ENCODE assay signal across 22 cellular contexts in genomic region chr1:212669600-212669999, GRCh38.
"Had no signal": no experiment of that assay in that cellular context is flagged by ENCODE, and none has a peak within 500 bp of the region (broad histone marks: within the 10 kb centered on the region; RNA-seq: fewer than 3 reads in every experiment).

No MANE protein-coding gene starts in this region.

- H3K9me3 ChIP-seq: body of pancreas, esophagus squamous epithelium, gastroesophageal sphincter, mucosa of descending colon, sigmoid colon, thoracic aorta, upper lobe of left lung had no signal

- H3K4me3 Mint-ChIP-seq: activated CD4-positive, alpha-beta memory T cell treated with anti-CD3 and anti-CD28 coated beads for 36 hours; activated naive CD4-positive, alpha-beta T cell treated with anti-CD3 and anti-CD28 coated beads, Interleukin-2, amount 50 U/mL, for 24 hours; activated T-helper 1 cell treated with anti-CD3 and anti-CD28 coated beads, Interleukin-12 subunit alpha, Interleukin-12 subunit beta, Interleukin-2, Interleukin-4 antibody, amounts not matched to agents 30 ng/mL and 10 ng/mL and 1 ng/mL, durations not matched to agents 14 hours and 24 hours and 36 hours; effector memory CD8-positive, alpha-beta T cell; naive B cell; T-cell had no signal

- H3K36me3 ChIP-seq: cardiac muscle cell, esophagus squamous epithelium, gastroesophageal sphincter, sigmoid colon, thoracic aorta, upper lobe of left lung had no signal

- H3K9me3 Mint-ChIP-seq: activated CD4-positive, alpha-beta memory T cell treated with anti-CD3 and anti-CD28 coated beads for 36 hours; activated naive CD4-positive, alpha-beta T cell treated with anti-CD3 and anti-CD28 coated beads, Interleukin-2, amount 50 U/mL, for 24 hours; activated T-helper 1 cell treated with anti-CD3 and anti-CD28 coated beads, Interleukin-12 subunit alpha, Interleukin-12 subunit beta, Interleukin-2, Interleukin-4 antibody, amounts not matched to agents 30 ng/mL and 10 ng/mL and 1 ng/mL, durations not matched to agents 14 hours and 24 hours and 36 hours; effector memory CD8-positive, alpha-beta T cell; naive B cell; T-cell had no signal

- H3K27ac Mint-ChIP-seq: activated CD4-positive, alpha-beta memory T cell treated with anti-CD3 and anti-CD28 coated beads for 36 hours; activated naive CD4-positive, alpha-beta T cell treated with anti-CD3 and anti-CD28 coated beads, Interleukin-2, amount 50 U/mL, for 24 hours; activated T-helper 1 cell treated with anti-CD3 and anti-CD28 coated beads, Interleukin-12 subunit alpha, Interleukin-12 subunit beta, Interleukin-2, Interleukin-4 antibody, amounts not matched to agents 30 ng/mL and 10 ng/mL and 1 ng/mL, durations not matched to agents 14 hours and 24 hours and 36 hours; effector memory CD8-positive, alpha-beta T cell; naive B cell; T-cell had no signal

- H3K27me3 ChIP-seq: body of pancreas, cardiac muscle cell, gastroesophageal sphincter, sigmoid colon, upper lobe of left lung had no signal

- H3K36me3 Mint-ChIP-seq: activated CD4-positive, alpha-beta memory T cell treated with anti-CD3 and anti-CD28 coated beads for 36 hours; activated naive CD4-positive, alpha-beta T cell treated with anti-CD3 and anti-CD28 coated beads, Interleukin-2, amount 50 U/mL, for 24 hours; naive B cell; T-cell had no signal

- H3K4me3 ChIP-seq: body of pancreas, cardiac muscle cell, esophagus squamous epithelium, gastroesophageal sphincter, mucosa of descending colon, sigmoid colon, thoracic aorta, upper lobe of left lung had no signal

- H3K27ac ChIP-seq: body of pancreas, cardiac muscle cell, esophagus squamous epithelium, gastroesophageal sphincter, thoracic aorta, upper lobe of left lung had no signal

- DNase-seq: activated CD4-positive, alpha-beta memory T cell treated with anti-CD3 and anti-CD28 coated beads for 36 hours; activated gamma-delta T cell; anterior cingulate cortex; body of pancreas; effector memory CD8-positive, alpha-beta T cell; esophagus squamous epithelium; left cardiac atrium; mucosa of descending colon; naive B cell; nucleus accumbens; posterior cingulate gyrus; sigmoid colon; stimulated activated CD4-positive, alpha-beta T cell treated with anti-CD3 and anti-CD28 coated beads, Interleukin-4, amount 100 ng/mL, for 1 hour; stimulated activated naive CD4-positive, alpha-beta T cell treated with Interleukin-2 at 50 U/mL for 16 hours; T-cell; T-helper 9 cell had no signal

- H3K4me1 ChIP-seq: body of pancreas had no signal

- ATAC-seq: body of pancreas; effector memory CD8-positive, alpha-beta T cell; gastroesophageal sphincter; left cardiac atrium; mucosa of descending colon; T-cell had no signal
